Comparison of ENCODE assay signal across 24 cellular contexts in the genomic region with DNA sequence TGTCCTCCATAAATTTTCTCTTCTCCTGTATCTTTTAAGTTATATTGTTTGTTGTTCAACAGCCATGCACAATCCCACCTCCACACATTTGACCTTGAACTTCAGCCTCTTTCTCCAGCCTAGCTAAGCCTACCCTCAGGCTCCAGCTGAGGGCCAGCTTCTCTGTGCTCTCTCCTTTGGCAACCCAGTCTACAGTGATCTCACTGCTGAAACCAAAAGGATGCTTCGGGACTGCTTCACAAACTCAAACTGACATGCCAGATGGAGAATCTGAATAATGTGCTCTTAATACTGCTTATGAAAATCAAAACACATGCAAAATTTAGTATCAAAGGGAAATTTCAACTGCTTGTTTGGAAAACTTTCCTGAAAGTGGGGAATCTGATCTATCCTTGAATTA. TPM values are rescaled to one million over a fixed set of nuclear protein-coding genes. Genes with fewer than 3 reads are reported as not detected.
"Had no signal": no experiment of that assay in that cellular context is flagged by ENCODE, and none has a peak within 500 bp of the region (broad histone marks: within the 10 kb centered on the region; RNA-seq: fewer than 3 reads in every experiment).

No MANE protein-coding gene starts in this region.

- H3K9me3 ChIP-seq: neutrophil, ovary, prostate gland, suprapubic skin had no signal

- DNase-seq: activated CD4-positive, alpha-beta T cell treated with anti-CD3 and anti-CD28 coated beads for 36 hours; activated CD4-positive, CD25-positive, alpha-beta regulatory T cell; activated CD8-positive, alpha-beta memory T cell treated with anti-CD3 and anti-CD28 coated beads, Interleukin-2, amount 10 ng/mL, durations not matched to agents 7 days and 5 days; activated CD8-positive, alpha-beta T cell treated with anti-CD3 and anti-CD28 coated beads, Interleukin-2, amount 10 ng/mL, durations not matched to agents 7 days and 5 days; activated naive CD8-positive, alpha-beta T cell treated with anti-CD3 and anti-CD28 coated beads, Interleukin-2, amount 50 U/mL, for 24 hours; activated T-cell treated with anti-CD3 and anti-CD28 coated beads, Interleukin-2, amount 50 U/mL, for 48 hours; effector memory CD4-positive, alpha-beta T cell; hippocampal formation; immature natural killer cell; kidney; left colon; mammary epithelial cell; naive B cell; nephron progenitor cell; ovary; retina; stimulated activated CD4-positive, alpha-beta T cell treated with anti-CD3 and anti-CD28 coated beads, Interleukin-15, amount 100 ng/mL, for 24 hours; stimulated activated CD4-positive, alpha-beta T cell treated with anti-CD3 and anti-CD28 coated beads, Interleukin-2, amount 100 ng/mL, for 24 hours; stimulated activated naive CD4-positive, alpha-beta T cell; tibial artery had no signal

- H3K27me3 ChIP-seq: neutrophil, ovary, suprapubic skin had no signal

- ATAC-seq: activated CD4-positive, alpha-beta T cell treated with anti-CD3 and anti-CD28 coated beads for 36 hours; activated CD8-positive, alpha-beta memory T cell treated with anti-CD3 and anti-CD28 coated beads, Interleukin-2, amount 10 ng/mL, durations not matched to agents 7 days and 5 days; activated CD8-positive, alpha-beta T cell treated with anti-CD3 and anti-CD28 coated beads, Interleukin-2, amount 10 ng/mL, durations not matched to agents 7 days and 5 days; activated naive CD8-positive, alpha-beta T cell treated with anti-CD3 and anti-CD28 coated beads, Interleukin-2, amount 50 U/mL, for 24 hours; left colon had no signal

- H3K36me3 ChIP-seq: neutrophil, ovary, prostate gland, suprapubic skin, tibial artery had no signal

- H3K4me1 ChIP-seq: prostate gland, tibial artery had no signal

- H3K4me3 ChIP-seq: ovary, prostate gland, suprapubic skin, tibial artery had no signal

RNA-seq across cellular contexts. Expression of gene RIN2, which starts 16.1 kb away (rescaled TPM):
- total RNA-seq: activated CD4-positive, alpha-beta T cell treated with anti-CD3 and anti-CD28 coated beads for 36 hours; activated CD8-positive, alpha-beta memory T cell treated with anti-CD3 and anti-CD28 coated beads, Interleukin-2, amount 10 ng/mL, durations not matched to agents 7 days and 5 days; activated CD8-positive, alpha-beta T cell treated with anti-CD3 and anti-CD28 coated beads, Interleukin-2, amount 10 ng/mL, durations not matched to agents 7 days and 5 days; activated T-helper 2 cell treated with anti-CD3 and anti-CD28 coated beads, Interferon-gamma antibody, Interleukin-2, Interleukin-4, amounts not matched to agents 10 μg/mL and 5 μg/mL and 100 μg/mL, durations not matched to agents 14 hours and 24 hours and 36 hours had no signal
